In the genomic region with DNA sequence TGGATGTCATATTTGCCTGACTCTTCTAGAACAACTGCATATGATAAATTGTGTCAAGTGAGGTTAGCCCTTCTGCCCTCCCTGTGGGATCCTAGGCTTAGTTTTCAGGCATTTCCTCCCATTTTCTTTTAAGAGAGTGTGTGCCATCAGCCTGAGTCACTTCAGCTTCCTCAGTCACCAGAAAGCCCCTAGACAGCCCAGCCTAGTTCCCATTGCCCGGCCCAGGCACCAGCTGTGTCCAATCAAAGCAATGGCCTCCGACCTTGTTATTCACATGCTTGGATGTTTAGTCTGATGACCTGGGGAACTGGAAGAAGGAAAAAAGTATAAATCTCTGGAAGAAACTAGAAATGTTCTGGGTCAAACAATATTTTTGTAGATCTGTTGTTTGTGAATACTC, we compare ENCODE assay signal across 11 cellular contexts.
DNase-seq lines count a peak whose midpoint lies in the region; TF ChIP-seq lines count a peak whose summit lies in the region.
"Had no signal": no experiment of that assay in that cellular context is flagged by ENCODE, and none has a peak within 500 bp of the region (broad histone marks: within the 10 kb centered on the region; RNA-seq: fewer than 3 reads in every experiment).

No MANE protein-coding gene starts in this region.

- no peak overlapping the region for H3K14ac ChIP-seq in neuronal stem cell (ENCODE audit: low read length)

- no peak overlapping the region for H3K18ac ChIP-seq in neuronal stem cell (ENCODE audit: low read length)

- intact Hi-C loops in activated T-helper 1 cell treated with anti-CD3 and anti-CD28 coated beads, Interleukin-12 subunit alpha, Interleukin-12 subunit beta, Interleukin-2, Interleukin-4 antibody, amounts not matched to agents 30 ng/mL and 10 ng/mL and 1 ng/mL, durations not matched to agents 14 hours and 24 hours and 36 hours (cut with micrococcal nuclease), result no loop called here

- no peak for TF ChIP-seq CTCF in BJ (IDR thresholded peaks at IDR 0.05; ENCODE audit: insufficient read depth, low read depth, low read length)
- TF ChIP-seq CTCF in fibroblast of mammary gland (conservative IDR thresholded peaks at IDR 0.05; ENCODE audit: control insufficient read depth, insufficient read depth, low read depth, low read length), result no peak

- peak overlapping the region; percentile 32 for H2AFZ ChIP-seq in neuronal stem cell (ENCODE audit: low read length)

- no peaks in the 10 kb centered on the region for H3K4me1 Mint-ChIP-seq in activated T-helper 1 cell treated with anti-CD3 and anti-CD28 coated beads, Interleukin-12 subunit alpha, Interleukin-12 subunit beta, Interleukin-2, Interleukin-4 antibody, amounts not matched to agents 30 ng/mL and 10 ng/mL and 1 ng/mL, durations not matched to agents 14 hours and 24 hours and 36 hours (ENCODE audit: low read depth)

- no peak overlapping the region for H2AK5ac ChIP-seq in neuronal stem cell (ENCODE audit: low read depth, low read length)

- H3K9me3 Mint-ChIP-seq in activated T-helper 1 cell treated with anti-CD3 and anti-CD28 coated beads, Interleukin-12 subunit alpha, Interleukin-12 subunit beta, Interleukin-2, Interleukin-4 antibody, amounts not matched to agents 30 ng/mL and 10 ng/mL and 1 ng/mL, durations not matched to agents 14 hours and 24 hours and 36 hours, result no peaks in the 10 kb centered on the region

- H3K4me2 ChIP-seq in neuronal stem cell (ENCODE audit: insufficient read depth, low read length, poor library complexity, severe bottlenecking), result no peak overlapping the region

- no peak overlapping the region for H4K8ac ChIP-seq in neuronal stem cell (ENCODE audit: low read depth, low read length)

- H3K4me1 ChIP-seq in neuronal stem cell (ENCODE audit: control insufficient read depth in 2 of 2, insufficient read depth in 1 of 2, low read depth in 1 of 2, low read length in 2 of 2), result peaks cover 2 to 9% of the 10 kb centered on the region in 2 donors

- no peak overlapping the region for H3K23ac ChIP-seq in neuronal stem cell (ENCODE audit: low read depth, low read length, poor library complexity)

- H3K27me3 Mint-ChIP-seq in activated T-helper 1 cell treated with anti-CD3 and anti-CD28 coated beads, Interleukin-12 subunit alpha, Interleukin-12 subunit beta, Interleukin-2, Interleukin-4 antibody, amounts not matched to agents 30 ng/mL and 10 ng/mL and 1 ng/mL, durations not matched to agents 14 hours and 24 hours and 36 hours (ENCODE audit: insufficient read depth), result no peaks in the 10 kb centered on the region

- H3K4me3 ChIP-seq in BJ (ENCODE audit: low read depth, low read length) (no peak overlapping the region), fibroblast of mammary gland (ENCODE audit: control insufficient read depth, low read depth, low read length) (no peak overlapping the region), neuronal stem cell (ENCODE audit: low read length in 2 of 2) (no peak overlapping the region)

- POLR2A ChIA-PET in BJ (lab: Charles Lee), result no interaction called here

- H3K27me3 ChIP-seq in BJ (ENCODE audit: control insufficient read depth, insufficient read depth, low read length), result no peaks in the 10 kb centered on the region
- H3K27me3 ChIP-seq in neuronal stem cell (ENCODE audit: control insufficient read depth in 3 of 3, insufficient read depth in 3 of 3, low read depth in 1 of 3, low read length in 3 of 3), result no peaks in the 10 kb centered on the region

- H3K79me1 ChIP-seq in neuronal stem cell (ENCODE audit: low read depth, low read length), result no peaks in the 10 kb centered on the region

- peaks cover 0 to 5% of the 10 kb centered on the region in 2 donors for H3K9me3 ChIP-seq in neuronal stem cell (replicated peaks in 1 of 2; ENCODE audit: control insufficient read depth in 2 of 2, insufficient read depth in 1 of 2, low read depth in 1 of 2, low read length in 2 of 2)

- H3K4me3 Mint-ChIP-seq in activated T-helper 1 cell treated with anti-CD3 and anti-CD28 coated beads, Interleukin-12 subunit alpha, Interleukin-12 subunit beta, Interleukin-2, Interleukin-4 antibody, amounts not matched to agents 30 ng/mL and 10 ng/mL and 1 ng/mL, durations not matched to agents 14 hours and 24 hours and 36 hours, result no peak overlapping the region

- H3K27ac Mint-ChIP-seq in activated T-helper 1 cell treated with anti-CD3 and anti-CD28 coated beads, Interleukin-12 subunit alpha, Interleukin-12 subunit beta, Interleukin-2, Interleukin-4 antibody, amounts not matched to agents 30 ng/mL and 10 ng/mL and 1 ng/mL, durations not matched to agents 14 hours and 24 hours and 36 hours, result no peak overlapping the region

- no CpG with 5 or more reads among the region's 2 CpGs for WGBS in neuronal stem cell (ENCODE audit: extremely low coverage in 2 of 2, insufficient read length in 2 of 2, insufficient replicate concordance in 1 of 2), 2 donors

- no peak overlapping the region for H3K9ac ChIP-seq in neuronal stem cell (ENCODE audit: low read depth, low read length, poor library complexity)

- no peaks in the 10 kb centered on the region for H3K36me3 Mint-ChIP-seq in activated T-helper 1 cell treated with anti-CD3 and anti-CD28 coated beads, Interleukin-12 subunit alpha, Interleukin-12 subunit beta, Interleukin-2, Interleukin-4 antibody, amounts not matched to agents 30 ng/mL and 10 ng/mL and 1 ng/mL, durations not matched to agents 14 hours and 24 hours and 36 hours (ENCODE audit: low read depth)

- CTCF ChIA-PET in BJ (lab: Yijun Ruan, JAX), result no interaction called here

- H3K36me3 ChIP-seq in BJ (ENCODE audit: control insufficient read depth, insufficient read depth, low read length) (no peaks in the 10 kb centered on the region), neuronal stem cell (replicated peaks in 1 of 2; ENCODE audit: control insufficient read depth in 2 of 2, insufficient read depth in 2 of 2, low read length in 2 of 2) (no peaks in the 10 kb centered on the region)

- no peak overlapping the region for H3K27ac ChIP-seq in neuronal stem cell (replicated peaks; ENCODE audit: low read length)
- H3K27ac ChIP-seq: epithelial cell of prostate had no signal

- H2BK120ac ChIP-seq in neuronal stem cell (ENCODE audit: low read depth, low read length), result no peak overlapping the region

- no peak overlapping the region for H2BK15ac ChIP-seq in neuronal stem cell (ENCODE audit: low read length)

- H4K91ac ChIP-seq in neuronal stem cell (ENCODE audit: low read depth, low read length, poor library complexity), result no peak overlapping the region

- DNase-seq in BJ (ENCODE audit: low read depth), result peak; percentile 62
- DNase-seq in RPMI7951 (ENCODE audit: low read depth), result peak; percentile 71
- DNase-seq in fibroblast of mammary gland (ENCODE audit: low read depth), result peak; percentile 86
- no peak for DNase-seq in neuronal stem cell (ENCODE audit: low spot score)
- DNase-seq in NCI-H2107 (lab: John Stamatoyannopoulos, UW), result no peak
- DNase-seq in COLO829 (ENCODE audit: low spot score), result no peak
- DNase-seq in activated T-helper 1 cell treated with anti-CD3 and anti-CD28 coated beads, Interleukin-12 subunit alpha, Interleukin-12 subunit beta, Interleukin-2, Interleukin-4 antibody, amounts not matched to agents 30 ng/mL and 10 ng/mL and 1 ng/mL, durations not matched to agents 14 hours and 24 hours and 36 hours (ENCODE audit: low spot score), result no peak
- no peak for DNase-seq in central memory CD4-positive, alpha-beta T cell
- DNase-seq: activated gamma-delta T cell; stimulated activated CD4-positive, alpha-beta T cell treated with anti-CD3 and anti-CD28 coated beads, Interleukin-2, amount 100 ng/mL, for 24 hours had no signal

- H2BK12ac ChIP-seq in neuronal stem cell (ENCODE audit: low read length), result no peak overlapping the region

- H3K4ac ChIP-seq in neuronal stem cell (ENCODE audit: low read length), result no peak overlapping the region

- no peak overlapping the region for H2BK5ac ChIP-seq in neuronal stem cell (ENCODE audit: low read length)

Comparison
In these comparisons a context has a peak if more than half of its experiments do, and no peak if none do; other contexts are left out.
1. DNase-seq: peak in BJ (single experiment), RPMI7951 (single experiment) and fibroblast of mammary gland (single experiment); none in neuronal stem cell (single experiment), NCI-H2107 (single experiment), COLO829 (single experiment), activated T-helper 1 cell treated with anti-CD3 and anti-CD28 coated beads, Interleukin-12 subunit alpha, Interleukin-12 subunit beta, Interleukin-2, Interleukin-4 antibody, amounts not matched to agents 30 ng/mL and 10 ng/mL and 1 ng/mL, durations not matched to agents 14 hours and 24 hours and 36 hours (single experiment) and central memory CD4-positive, alpha-beta T cell (single experiment).